10 cellular contexts compared by ENCODE assay signal in the genomic region with DNA sequence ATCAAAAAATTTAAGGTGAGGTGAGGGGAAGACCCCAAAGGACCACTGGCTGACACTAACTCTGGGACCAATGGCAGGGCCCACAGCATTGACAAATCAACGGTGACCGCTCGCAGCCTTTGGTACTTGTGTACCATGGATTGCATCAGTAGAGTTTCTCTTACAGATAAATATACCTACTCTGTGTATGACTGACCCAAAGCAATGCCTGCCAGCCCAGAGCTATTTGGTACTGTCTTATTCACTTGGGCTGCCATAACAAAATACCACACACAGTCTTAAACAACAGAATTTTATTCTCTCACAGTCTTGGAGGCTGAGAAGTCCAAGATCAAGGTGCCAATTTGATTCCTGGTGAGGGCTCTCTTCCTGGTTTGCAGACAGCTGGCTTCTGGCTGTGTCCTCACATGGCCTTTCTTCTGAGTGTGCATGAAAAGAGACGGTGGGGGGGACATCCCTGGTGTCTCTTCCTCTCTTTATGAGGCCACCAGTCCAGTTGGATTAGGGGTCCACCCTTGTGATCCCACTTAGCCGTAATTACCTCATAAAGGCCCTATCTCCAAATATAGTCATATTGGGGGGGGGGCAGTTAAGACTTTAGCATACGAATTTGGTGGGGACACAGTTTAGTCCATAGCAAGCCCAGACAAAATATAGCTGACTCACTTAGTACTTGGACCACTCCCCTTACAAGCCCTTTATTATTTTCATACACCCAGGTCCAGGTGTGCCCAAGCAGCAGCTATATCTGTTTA.
DNase-seq lines count a peak whose midpoint lies in the region; ATAC-seq lines count a peak whose summit lies in the region.
"Had no signal": no experiment of that assay in that cellular context is flagged by ENCODE, and none has a peak within 500 bp of the region (broad histone marks: within the 10 kb centered on the region; RNA-seq: fewer than 3 reads in every experiment).

No MANE protein-coding gene starts in this region.

- no peaks in the 10 kb centered on the region for H3K36me3 ChIP-seq in thymus (ENCODE audit: control insufficient read depth, insufficient read depth)

- intact Hi-C loops in activated naive CD4-positive, alpha-beta T cell treated with anti-CD3 and anti-CD28 coated beads for 36 hours (cut with micrococcal nuclease): loop anchor here (1.0 to 5.0 kb wide), 5 partner anchors 89 to 730 kb away; no protein-coding TSS in a partner anchor

- H3K9me3 ChIP-seq in thymus (ENCODE audit: control insufficient read depth): no peaks in the 10 kb centered on the region

- H3K4me3 Mint-ChIP-seq in activated naive CD4-positive, alpha-beta T cell treated with anti-CD3 and anti-CD28 coated beads for 36 hours: no peak overlapping the region

- WGBS in thymus: 77% methylated on average over 6 of the region's 6 CpGs

- no peaks in the 10 kb centered on the region for H3K36me3 Mint-ChIP-seq in activated naive CD4-positive, alpha-beta T cell treated with anti-CD3 and anti-CD28 coated beads for 36 hours (ENCODE audit: low read depth)
- H3K36me3 Mint-ChIP-seq in activated naive CD4-positive, alpha-beta T cell treated with anti-CD3 and anti-CD28 coated beads, Interleukin-2, amount 50 U/mL, for 72 hours: peaks cover 0 to 25% of the 10 kb centered on the region in 2 donors

- H3K27me3 Mint-ChIP-seq in activated naive CD4-positive, alpha-beta T cell treated with anti-CD3 and anti-CD28 coated beads for 36 hours (ENCODE audit: low read depth): peaks cover 1% of the 10 kb centered on the region

- peak; percentile 28 for DNase-seq in activated naive CD4-positive, alpha-beta T cell treated with anti-CD3 and anti-CD28 coated beads for 36 hours
- DNase-seq in activated naive CD4-positive, alpha-beta T cell treated with anti-CD3 and anti-CD28 coated beads, Interleukin-2, amount 50 U/mL, for 16 hours: no peak
- DNase-seq in NCI-H2029 (lab: John Stamatoyannopoulos, UW) (peak; percentile 71), cerebellum (ENCODE audit: low spot score) (no peak)
- DNase-seq in activated naive CD4-positive, alpha-beta T cell treated with anti-CD3 and anti-CD28 coated beads, Interleukin-2, amount 50 U/mL, for 72 hours (ENCODE audit: low spot score in 2 of 2): no peak
- DNase-seq: activated CD4-positive, CD25-positive, alpha-beta regulatory T cell; head of caudate nucleus had no signal

- H3K4me1 Mint-ChIP-seq in activated naive CD4-positive, alpha-beta T cell treated with anti-CD3 and anti-CD28 coated beads for 36 hours (ENCODE audit: low read depth): peaks cover 53% of the 10 kb centered on the region

- H3K9me3 Mint-ChIP-seq in activated naive CD4-positive, alpha-beta T cell treated with anti-CD3 and anti-CD28 coated beads for 36 hours: no peaks in the 10 kb centered on the region
- H3K9me3 Mint-ChIP-seq in activated naive CD4-positive, alpha-beta T cell treated with anti-CD3 and anti-CD28 coated beads, Interleukin-2, amount 50 U/mL, for 72 hours: no peaks in the 10 kb centered on the region

- peaks cover 57% of the 10 kb centered on the region for H3K4me1 ChIP-seq in thymus (ENCODE audit: control insufficient read depth, insufficient read depth, low read length)

- H3K27me3 ChIP-seq in thymus (ENCODE audit: control insufficient read depth, insufficient read depth): no peaks in the 10 kb centered on the region

- peak overlapping the region; percentile 86 for H3K27ac ChIP-seq in thymus (ENCODE audit: low read depth)

- no peak overlapping the region for H3K4me3 ChIP-seq in thymus (ENCODE audit: low read length)

- peak; percentile 21 to 37 for ATAC-seq in activated naive CD4-positive, alpha-beta T cell treated with anti-CD3 and anti-CD28 coated beads, Interleukin-2, amount 50 U/mL, for 72 hours
- ATAC-seq in HG02885 (IDR thresholded peaks at IDR 0.05; ENCODE audit: poor library complexity, unreplicated experiment) (no peak), GM19397 (IDR thresholded peaks at IDR 0.05; ENCODE audit: unreplicated experiment) (no peak)

- CTCF ChIA-PET in activated naive CD4-positive, alpha-beta T cell treated with anti-CD3 and anti-CD28 coated beads for 36 hours (lab: Charles Lee): no interaction called here

- no peak overlapping the region for H3K27ac Mint-ChIP-seq in activated naive CD4-positive, alpha-beta T cell treated with anti-CD3 and anti-CD28 coated beads for 36 hours
- H3K27ac Mint-ChIP-seq in activated naive CD4-positive, alpha-beta T cell treated with anti-CD3 and anti-CD28 coated beads, Interleukin-2, amount 50 U/mL, for 72 hours: peak overlapping the region; percentile 67 to 94

Comparison
In these comparisons a context has a peak if more than half of its experiments do, and no peak if none do; other contexts are left out.
1. DNase-seq: peak in activated naive CD4-positive, alpha-beta T cell treated with anti-CD3 and anti-CD28 coated beads for 36 hours (single experiment) and NCI-H2029 (single experiment); none in activated naive CD4-positive, alpha-beta T cell treated with anti-CD3 and anti-CD28 coated beads, Interleukin-2, amount 50 U/mL, for 16 hours (single experiment), activated naive CD4-positive, alpha-beta T cell treated with anti-CD3 and anti-CD28 coated beads, Interleukin-2, amount 50 U/mL, for 72 hours (0 of 2) and cerebellum (single experiment).
2. ATAC-seq: peak in activated naive CD4-positive, alpha-beta T cell treated with anti-CD3 and anti-CD28 coated beads, Interleukin-2, amount 50 U/mL, for 72 hours (2 of 2); none in HG02885 (single experiment) and GM19397 (single experiment).